ENCODE assay signal across 8 cellular contexts in the genomic region with DNA sequence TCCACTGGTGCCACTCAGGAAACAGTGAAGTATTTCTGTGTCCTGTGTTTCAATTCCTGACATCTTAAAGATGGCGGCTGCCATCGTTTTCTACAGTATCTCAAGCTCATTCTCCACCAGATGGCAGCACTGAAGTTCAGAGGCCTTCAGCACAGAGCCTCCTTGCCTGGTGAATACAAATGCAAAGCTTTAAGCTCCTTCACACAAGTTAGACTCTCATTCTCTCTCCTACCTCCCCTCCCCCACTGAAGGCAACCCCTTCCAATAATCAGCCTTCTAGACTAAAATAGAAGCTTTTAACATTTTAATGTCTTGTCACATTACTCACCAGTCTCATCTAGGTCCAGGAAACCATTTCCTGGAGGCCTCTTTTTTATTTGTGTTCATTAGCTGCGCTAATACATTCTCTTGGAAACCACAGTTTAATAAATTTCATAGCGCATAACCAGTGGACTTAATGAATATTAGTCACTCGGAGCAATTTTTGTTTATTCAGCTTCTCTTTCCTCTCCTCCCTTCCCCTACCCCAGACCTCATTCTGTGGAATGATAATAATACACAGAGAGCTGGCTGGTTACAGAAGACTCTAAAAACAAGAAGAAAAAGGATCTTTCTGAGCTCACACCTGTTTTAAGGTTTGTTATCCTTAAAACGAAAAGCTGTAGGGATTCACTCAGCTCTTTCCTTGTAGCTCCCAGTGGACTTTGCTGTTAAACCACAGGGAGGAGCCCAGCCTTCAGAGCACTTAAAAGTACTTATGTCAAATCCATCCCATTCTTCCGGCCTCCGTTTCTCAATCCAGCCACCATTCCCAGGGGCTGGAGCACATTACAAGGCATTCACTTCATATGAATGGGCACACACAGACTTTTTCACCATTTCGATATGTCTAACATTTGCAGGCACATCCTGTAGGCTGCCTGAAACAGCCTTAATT.
DNase-seq lines count a peak whose midpoint lies in the region; ATAC-seq, FAIRE-seq and TF ChIP-seq lines count a peak whose summit lies in the region.

No MANE protein-coding gene starts in this region.

- no peaks in the 10 kb centered on the region for H4K20me1 ChIP-seq in KMS-11 (ENCODE audit: insufficient read depth)

- TF ChIP-seq CTCF in KMS-11 (conservative IDR thresholded peaks at IDR 0.05; ENCODE audit: low read depth, low read length) (peak; percentile 64), brain (conservative IDR thresholded peaks at IDR 0.05) (peak; percentile 60 to 61)

- no peaks in the 10 kb centered on the region for H3K27me3 Mint-ChIP-seq in brain

- H3K36me3 ChIP-seq in KMS-11 (ENCODE audit: insufficient read depth): no peaks in the 10 kb centered on the region

- peaks cover 9 to 21% (median 18%) of the 10 kb centered on the region in 5 experiments for H3K9me3 Mint-ChIP-seq in brain

- H3K27me3 ChIP-seq in KMS-11 (ENCODE audit: insufficient read depth, low read depth): no peaks in the 10 kb centered on the region

- H3K9ac ChIP-seq in KMS-11: no peak overlapping the region

- no peak overlapping the region for H3K4me3 ChIP-seq in KMS-11 (IDR thresholded peaks at IDR 0.05; ENCODE audit: insufficient read depth, low read depth, low read length)

- DNase-seq in activated CD4-positive, CD25-positive, alpha-beta regulatory T cell treated with anti-CD3 and anti-CD28 coated beads, Interleukin-2, amount 50 U/mL, for 16 hours (ENCODE audit: low read depth, low spot score): peak; percentile 13
- DNase-seq in activated CD4-positive, CD25-positive, alpha-beta regulatory T cell (lab: John Stamatoyannopoulos, UW): no peak
- peak; percentile 72 for DNase-seq in RPMI8226
- peak; percentile 10 for DNase-seq in stimulated activated CD4-positive, alpha-beta T cell treated with anti-CD3 and anti-CD28 coated beads, Interleukin-2, amount 100 ng/mL, for 4 hours (ENCODE audit: low read depth)

- no peaks in the 10 kb centered on the region for H3K36me3 Mint-ChIP-seq in brain

- peak; percentile 86 for ATAC-seq in GM21786 (IDR thresholded peaks at IDR 0.05; ENCODE audit: unreplicated experiment)

- H3K4me1 ChIP-seq in KMS-11 (ENCODE audit: low read depth, poor library complexity, severe bottlenecking): no peaks in the 10 kb centered on the region

- no peak overlapping the region for H3K4me3 Mint-ChIP-seq in brain

- H3K79me2 ChIP-seq in KMS-11 (ENCODE audit: insufficient read depth, low read depth): no peaks in the 10 kb centered on the region

- H3K4me2 ChIP-seq in KMS-11: no peak overlapping the region

- peaks cover 18% of the 10 kb centered on the region for H3K4me1 Mint-ChIP-seq in brain

- peak overlapping the region in 2 of 5 experiments; percentile 13 to 66 for H3K27ac Mint-ChIP-seq in brain

- FAIRE-seq in islet of Langerhans (lab: Jason Lieb, UNC): peak; percentile 98

- H2AFZ ChIP-seq in KMS-11 (ENCODE audit: low read depth): peak overlapping the region; percentile 27; the same call in 1 of the 2 replicates

- H3K27ac ChIP-seq in KMS-11: no peak overlapping the region

Comparison
In these comparisons a context has a peak if more than half of its experiments do, and no peak if none do; other contexts are left out.
1. DNase-seq: peak in activated CD4-positive, CD25-positive, alpha-beta regulatory T cell treated with anti-CD3 and anti-CD28 coated beads, Interleukin-2, amount 50 U/mL, for 16 hours (single experiment), RPMI8226 (single experiment) and stimulated activated CD4-positive, alpha-beta T cell treated with anti-CD3 and anti-CD28 coated beads, Interleukin-2, amount 100 ng/mL, for 4 hours (single experiment); none in activated CD4-positive, CD25-positive, alpha-beta regulatory T cell (0 of 4).